In the genomic region with DNA sequence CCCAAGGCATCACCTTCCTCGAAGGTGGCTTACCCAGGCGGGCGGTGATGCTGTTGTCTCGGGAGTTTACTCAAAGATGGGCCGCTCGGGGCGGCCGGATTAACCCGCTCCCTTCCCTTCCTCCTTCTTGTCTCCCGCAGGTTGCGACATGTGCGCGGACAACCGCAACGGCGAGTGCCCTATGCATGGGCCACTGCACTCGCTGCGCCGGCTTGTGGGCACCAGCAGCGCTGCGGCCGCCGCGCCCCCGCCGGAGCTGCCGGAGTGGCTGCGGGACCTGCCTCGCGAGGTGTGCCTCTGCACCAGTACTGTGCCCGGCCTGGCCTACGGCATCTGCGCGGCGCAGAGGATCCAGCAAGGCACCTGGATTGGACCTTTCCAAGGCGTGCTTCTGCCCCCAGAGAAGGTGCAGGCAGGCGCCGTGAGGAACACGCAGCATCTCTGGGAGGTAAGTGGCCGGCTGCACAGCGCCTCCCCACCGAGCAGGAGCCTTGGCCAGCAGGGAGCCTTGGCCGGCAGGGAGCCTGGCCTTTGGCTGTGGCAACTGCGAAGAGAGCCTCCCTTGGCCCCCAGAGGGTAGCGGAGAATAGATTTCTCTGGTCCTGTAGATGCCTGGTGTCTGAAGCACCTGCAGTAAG, we compare ENCODE assay signal across 9 cellular contexts. TPM values are rescaled to one million over a fixed set of nuclear protein-coding genes. Genes with fewer than 3 reads are reported as not detected.
DNase-seq lines count a peak whose midpoint lies in the region; ATAC-seq, FAIRE-seq and TF ChIP-seq lines count a peak whose summit lies in the region.
"Had no signal": no experiment of that assay in that cellular context is flagged by ENCODE, and none has a peak within 500 bp of the region (broad histone marks: within the 10 kb centered on the region; RNA-seq: fewer than 3 reads in every experiment).

No MANE protein-coding gene starts in this region.

- H3K27ac ChIP-seq in HepG2 (ENCODE audit: extremely low read length, insufficient read depth, low read length) (no peak overlapping the region), urinary bladder (ENCODE audit: low read depth) (no peak overlapping the region)

- TF ChIP-seq CTCF in cardiac fibroblast (IDR thresholded peaks at IDR 0.05; ENCODE audit: low read depth, low read length): no peak
- TF ChIP-seq CTCF in HepG2 (CRISPR knock-in tag; IDR thresholded peaks at IDR 0.05): no peak

- no peak overlapping the region for H3K9ac ChIP-seq in HepG2 (ENCODE audit: insufficient read depth, low read depth, low read length)

- POLR2A ChIA-PET in activated naive CD8-positive, alpha-beta T cell treated with anti-CD3 and anti-CD28 coated beads, Interleukin-2, amount 10 ng/mL, durations not matched to agents 7 days and 5 days (lab: Charles Lee): no interaction called here
- POLR2A ChIA-PET in HepG2 (lab: Yijun Ruan, JAX): no interaction called here

- peaks cover 3% of the 10 kb centered on the region for H3K4me1 Mint-ChIP-seq in activated naive CD8-positive, alpha-beta T cell treated with anti-CD3 and anti-CD28 coated beads, Interleukin-2, amount 10 ng/mL, durations not matched to agents 7 days and 5 days
- H3K4me1 Mint-ChIP-seq in activated naive CD8-positive, alpha-beta T cell treated with anti-CD3 and anti-CD28 coated beads for 36 hours: peaks cover 2% of the 10 kb centered on the region

- no peak overlapping the region for H3K4me2 ChIP-seq in HepG2 (ENCODE audit: low read depth, low read length)

- peaks cover 73% of the 10 kb centered on the region for H3K27me3 Mint-ChIP-seq in activated naive CD8-positive, alpha-beta T cell treated with anti-CD3 and anti-CD28 coated beads, Interleukin-2, amount 10 ng/mL, durations not matched to agents 7 days and 5 days
- H3K27me3 Mint-ChIP-seq in activated naive CD8-positive, alpha-beta T cell treated with anti-CD3 and anti-CD28 coated beads for 36 hours: peaks cover 82% of the 10 kb centered on the region

- H3K4me1 ChIP-seq in HepG2 (ENCODE audit: insufficient read depth, low read length) (no peaks in the 10 kb centered on the region), urinary bladder (ENCODE audit: insufficient read depth) (peaks cover under 1% of the 10 kb centered on the region)

- no peak for TF ChIP-seq POLR2A in HepG2 (IDR thresholded peaks at IDR 0.05; ENCODE audit: insufficient read depth in 1 of 2, low read depth in 2 of 2, low read length in 2 of 2)

- BruUV-seq in HepG2 (replicated peaks; lab: Mats Ljungman, UMichigan): no TSS peak

- H3K36me3 Mint-ChIP-seq in activated naive CD8-positive, alpha-beta T cell treated with anti-CD3 and anti-CD28 coated beads, Interleukin-2, amount 10 ng/mL, durations not matched to agents 7 days and 5 days: no peaks in the 10 kb centered on the region
- no peaks in the 10 kb centered on the region for H3K36me3 Mint-ChIP-seq in activated naive CD8-positive, alpha-beta T cell treated with anti-CD3 and anti-CD28 coated beads for 36 hours
- H3K36me3 Mint-ChIP-seq: CD4-positive, CD25-positive, alpha-beta regulatory T cell had no signal

- no peak for ATAC-seq in activated naive CD8-positive, alpha-beta T cell treated with anti-CD3 and anti-CD28 coated beads, Interleukin-2, amount 10 ng/mL, durations not matched to agents 7 days and 5 days (ENCODE audit: low read depth)
- ATAC-seq in HepG2: peak; percentile 64

- 86% methylated on average over 19 of the region's 45 CpGs for WGBS in HepG2 (ENCODE audit: low lambda C conversion rate)
- 37% methylated on average over 45 of the region's 45 CpGs for WGBS in urinary bladder

- intact Hi-C loops in HepG2 (cut with micrococcal nuclease; ENCODE audit: unreplicated experiment): no loop called here

- TF ChIP-seq RAD21 in HepG2 (CRISPR knock-in tag; IDR thresholded peaks at IDR 0.05): no peak

- H4K20me1 ChIP-seq in HepG2 (ENCODE audit: insufficient read depth, low read length): no peaks in the 10 kb centered on the region

- no peak for TF ChIP-seq EP300 in HepG2 (IDR thresholded peaks at IDR 0.05; ENCODE audit: low read depth in 2 of 2, low read length in 2 of 2)
- TF ChIP-seq EP300 in HepG2 (CRISPR knock-in tag; IDR thresholded peaks at IDR 0.05; ENCODE audit: borderline replicate concordance): no peak

- no peak overlapping the region for H3K27ac Mint-ChIP-seq in activated naive CD8-positive, alpha-beta T cell treated with anti-CD3 and anti-CD28 coated beads, Interleukin-2, amount 10 ng/mL, durations not matched to agents 7 days and 5 days
- no peak overlapping the region for H3K27ac Mint-ChIP-seq in activated naive CD8-positive, alpha-beta T cell treated with anti-CD3 and anti-CD28 coated beads for 36 hours

- H3K4me3 ChIP-seq in cardiac fibroblast (replicated peaks in 1 of 2; ENCODE audit: low read depth in 2 of 2, low read length in 2 of 2) (peak overlapping the region; percentile 2 to 36), HepG2 (replicated peaks in 1 of 3; ENCODE audit: insufficient read depth in 1 of 3, low read depth in 2 of 3, low read length in 3 of 3) (no peak overlapping the region), urinary bladder (ENCODE audit: low read depth, low read length) (peak overlapping the region; percentile 34)

- H2AFZ ChIP-seq in HepG2 (ENCODE audit: low read length): no peak overlapping the region

- no peaks in the 10 kb centered on the region for H3K36me3 ChIP-seq in HepG2 (replicated peaks in 1 of 2; ENCODE audit: control insufficient read depth in 1 of 2, insufficient read depth in 2 of 2, low read length in 2 of 2)
- H3K36me3 ChIP-seq in urinary bladder (ENCODE audit: insufficient read depth): no peaks in the 10 kb centered on the region

- DNase-seq in activated naive CD8-positive, alpha-beta T cell treated with anti-CD3 and anti-CD28 coated beads, Interleukin-2, amount 10 ng/mL, durations not matched to agents 7 days and 5 days: peak; percentile 29
- DNase-seq in activated naive CD8-positive, alpha-beta T cell treated with anti-CD3 and anti-CD28 coated beads for 36 hours: no peak
- DNase-seq in cardiac fibroblast (ENCODE audit: low read depth in 2 of 2): no peak
- DNase-seq in HepG2 (ENCODE audit: low spot score): no peak
- no peak for DNase-seq in CD1c-positive myeloid dendritic cell (ENCODE audit: extremely low spot score)
- DNase-seq in effector CD4-positive, alpha-beta T cell: no peak
- no peak for DNase-seq in RPMI8226
- DNase-seq: CD4-positive, CD25-positive, alpha-beta regulatory T cell had no signal

- CTCF ChIA-PET in HepG2 (lab: Yijun Ruan, JAX; ENCODE audit: low intra/inter-chr PET ratio, low total read pairs): no interaction called here

- H3K9me3 Mint-ChIP-seq in activated naive CD8-positive, alpha-beta T cell treated with anti-CD3 and anti-CD28 coated beads, Interleukin-2, amount 10 ng/mL, durations not matched to agents 7 days and 5 days: peaks cover 2% of the 10 kb centered on the region
- H3K9me3 Mint-ChIP-seq in activated naive CD8-positive, alpha-beta T cell treated with anti-CD3 and anti-CD28 coated beads for 36 hours: no peaks in the 10 kb centered on the region

- H3K79me2 ChIP-seq in HepG2 (ENCODE audit: insufficient read depth, low read length): no peaks in the 10 kb centered on the region

- in situ Hi-C loops in HepG2 (cut with HindIII; ENCODE audit: extremely low pct_ligation_motif_present, low pct_unique_long_range_greater_than_20kb): no loop called here

- no peak for FAIRE-seq in HepG2 (lab: Jason Lieb, UNC)

- no peaks in the 10 kb centered on the region for H3K9me3 ChIP-seq in HepG2 (ENCODE audit: low read length)

- no peak overlapping the region for H3K4me3 Mint-ChIP-seq in activated naive CD8-positive, alpha-beta T cell treated with anti-CD3 and anti-CD28 coated beads, Interleukin-2, amount 10 ng/mL, durations not matched to agents 7 days and 5 days
- no peak overlapping the region for H3K4me3 Mint-ChIP-seq in activated naive CD8-positive, alpha-beta T cell treated with anti-CD3 and anti-CD28 coated beads for 36 hours
- H3K4me3 Mint-ChIP-seq: CD4-positive, CD25-positive, alpha-beta regulatory T cell had no signal

- peaks cover 1 to 9% of the 10 kb centered on the region in 2 experiments; a peak in 3 of 5 replicates for H3K27me3 ChIP-seq in HepG2 (ENCODE audit: control insufficient read depth in 1 of 2, insufficient read depth in 2 of 2, low read length in 2 of 2)

TF ChIP-seq in HepG2, 621 proteins besides CTCF, POLR2A, EP300 and RAD21 (continues in another document):
- no peak for TF ChIP-seq ETV6 (CRISPR knock-in tag; conservative IDR thresholded peaks at IDR 0.05)

RNA-seq across cellular contexts. Expression of a gene that starts 10.6 kb away (rescaled TPM):
- not detected for total RNA-seq in activated naive CD8-positive, alpha-beta T cell treated with anti-CD3 and anti-CD28 coated beads, Interleukin-2, amount 10 ng/mL, durations not matched to agents 7 days and 5 days
- not detected for total RNA-seq in activated naive CD8-positive, alpha-beta T cell treated with anti-CD3 and anti-CD28 coated beads for 36 hours
- total RNA-seq in HepG2 (2016; rRNA removed; fragmentation: Illumina TruSeq; extraction: Trizol) (0.02 and 0.10 TPM in 2 replicates), urinary bladder (25.4 TPM)
- 0.09 TPM in 1 of 2 replicates, not detected in the other for total RNA-seq in HepG2 (2016; cell fraction: cytosol; rRNA removed; fragmentation: Illumina TruSeq; extraction: Trizol; ENCODE audit: low read depth)
- 0.19 and 0.26 TPM in 2 replicates for total RNA-seq in HepG2 (2016; cell fraction: insoluble cytoplasmic fraction; rRNA removed; fragmentation: Illumina TruSeq; extraction: Trizol)
- 0.12 TPM in 1 of 2 replicates, not detected in the other for total RNA-seq in HepG2 (2016; cell fraction: membrane; rRNA removed; fragmentation: Illumina TruSeq; extraction: Trizol)
- 0.13 and 0.19 TPM in 2 replicates for total RNA-seq in HepG2 (2016; cell fraction: nucleus; rRNA removed; fragmentation: Illumina TruSeq; extraction: Trizol)
- polyA plus RNA-seq in HepG2 (2011; rRNA removed) (0.30 and 0.74 TPM in 2 replicates), urinary bladder (19.3 TPM)
- polyA plus RNA-seq in HepG2 (2011; cell fraction: cytosol; rRNA removed): 0.09 and 0.17 TPM in 2 replicates
- 1.6 and 2.0 TPM in 2 replicates for polyA plus RNA-seq in HepG2 (2011; cell fraction: nucleus; rRNA removed)
- polyA plus RNA-seq in HepG2 (2012): 0.38 and 0.61 TPM in 2 replicates
- polyA plus RNA-seq in HepG2 (2016; cell fraction: cytosol; fragmentation: Illumina TruSeq; extraction: Trizol; ENCODE audit: low read depth): not detected in 2 replicates
- polyA plus RNA-seq in HepG2 (2016; cell fraction: insoluble cytoplasmic fraction; fragmentation: Illumina TruSeq; extraction: Trizol; ENCODE audit: low read depth): 0.13 TPM in 1 of 2 replicates, not detected in the other
- not detected in 2 replicates for polyA plus RNA-seq in HepG2 (2016; cell fraction: membrane; fragmentation: Illumina TruSeq; extraction: Trizol; ENCODE audit: low read depth)
- polyA plus RNA-seq in HepG2 (2016; cell fraction: nucleus; fragmentation: Illumina TruSeq; extraction: Trizol; ENCODE audit: insufficient read depth, low read depth): 0.29 and 1.7 TPM in 2 replicates
- 0.08 and 0.47 TPM in 2 replicates for polyA minus RNA-seq in HepG2 (2011; rRNA and poly(A)+ RNA removed; ENCODE audit: low replicate concordance)
- polyA minus RNA-seq in HepG2 (2011; cell fraction: cytosol; rRNA and poly(A)+ RNA removed): not detected in 2 replicates
- polyA minus RNA-seq in HepG2 (2011; cell fraction: nucleus; rRNA and poly(A)+ RNA removed): 0.37 and 0.39 TPM in 2 replicates
- total RNA-seq: CD4-positive, CD25-positive, alpha-beta regulatory T cell had no signal
- polyA plus RNA-seq: CD4-positive, CD25-positive, alpha-beta regulatory T cell had no signal

Comparison
In these comparisons a context has a peak if more than half of its experiments do, and no peak if none do; other contexts are left out.
1. H3K4me3 ChIP-seq: peak in cardiac fibroblast (2 of 2) and urinary bladder (single experiment); none in HepG2 (0 of 3).
2. RNA of a gene that starts 10.6 kb away (total RNA-seq): 25.4 TPM in urinary bladder (single experiment); 0.02 to 0.26 TPM in HepG2, not detected in activated naive CD8-positive, alpha-beta T cell treated with anti-CD3 and anti-CD28 coated beads, Interleukin-2, amount 10 ng/mL, durations not matched to agents 7 days and 5 days and not detected in activated naive CD8-positive, alpha-beta T cell treated with anti-CD3 and anti-CD28 coated beads for 36 hours; every median in the first group is over 10 times any median in the second.